Comparison of ENCODE assay signal across 18 cellular contexts in the genomic region with DNA sequence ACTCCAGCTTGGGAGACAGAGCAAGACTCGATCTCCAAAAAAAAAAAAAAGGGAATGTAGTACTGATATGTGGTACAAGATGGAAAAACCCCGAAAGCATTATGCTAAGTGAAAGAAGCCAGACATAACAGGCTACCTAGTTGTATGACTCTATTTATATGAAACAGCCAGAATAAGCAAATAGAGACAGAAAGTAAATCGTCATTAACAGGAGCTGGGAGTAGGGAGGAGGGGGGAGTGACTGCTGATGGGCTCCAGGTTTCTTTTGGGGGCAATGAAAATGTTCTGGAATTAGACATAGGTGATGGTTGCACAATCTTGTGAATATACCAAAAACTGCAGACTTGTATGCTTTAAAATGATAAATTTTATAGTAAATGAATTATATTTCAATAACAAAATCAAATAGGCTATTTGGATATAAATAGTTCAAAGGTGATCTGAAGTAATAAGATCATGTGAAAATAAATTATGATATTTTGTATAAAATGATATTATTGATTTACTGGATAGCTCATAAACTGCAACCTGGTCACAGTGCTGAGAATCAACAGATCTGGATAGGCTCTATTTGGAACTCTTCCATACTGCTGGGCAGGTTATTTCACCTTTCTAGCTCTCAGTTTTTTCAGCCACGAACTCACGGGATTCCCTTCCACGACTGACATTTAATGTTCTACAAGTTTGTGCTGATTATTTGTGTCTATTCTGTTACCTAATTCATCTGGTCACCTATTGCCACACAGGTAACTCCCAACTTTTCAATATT.
"Had no signal": no experiment of that assay in that cellular context is flagged by ENCODE, and none has a peak within 500 bp of the region (broad histone marks: within the 10 kb centered on the region; RNA-seq: fewer than 3 reads in every experiment).

No MANE protein-coding gene starts in this region.

- H3K27ac ChIP-seq: neural progenitor cell, ovary had no signal

- H3K36me3 ChIP-seq: neural progenitor cell, ovary had no signal

- H3K9me3 ChIP-seq: ovary had no signal

- DNase-seq: activated CD4-positive, alpha-beta T cell treated with anti-CD3 and anti-CD28 coated beads, Interleukin-2, amount 50 U/mL, for 1 hour; activated CD8-positive, alpha-beta memory T cell treated with anti-CD3 and anti-CD28 coated beads for 24 hours; activated naive CD4-positive, alpha-beta T cell treated with anti-CD3 and anti-CD28 coated beads for 36 hours; activated naive CD8-positive, alpha-beta T cell treated with anti-CD3 and anti-CD28 coated beads, Interleukin-2, amount 50 U/mL, for 24 hours; aorta; foreskin melanocyte; head of caudate nucleus; immature natural killer cell; left colon; ovary; stimulated activated CD4-positive, alpha-beta T cell treated with anti-CD3 and anti-CD28 coated beads, Interleukin-2, amount 100 ng/mL, for 48 hours; stimulated activated naive CD4-positive, alpha-beta T cell; T-cell; T-helper 9 cell; trophoblast cell had no signal

- H3K4me3 ChIP-seq: neural progenitor cell, ovary had no signal

- H3K27me3 ChIP-seq: neural progenitor cell, ovary had no signal

- ATAC-seq: activated CD4-positive, CD25-positive, alpha-beta regulatory T cell treated with anti-CD3 and anti-CD28 coated beads, Interleukin-2, amount 50 U/mL, for 24 hours; activated naive CD8-positive, alpha-beta T cell treated with anti-CD3 and anti-CD28 coated beads, Interleukin-2, amount 50 U/mL, for 24 hours; esophagus mucosa; left colon; T-cell had no signal
